9 cellular contexts compared by ENCODE assay signal in the genomic region with DNA sequence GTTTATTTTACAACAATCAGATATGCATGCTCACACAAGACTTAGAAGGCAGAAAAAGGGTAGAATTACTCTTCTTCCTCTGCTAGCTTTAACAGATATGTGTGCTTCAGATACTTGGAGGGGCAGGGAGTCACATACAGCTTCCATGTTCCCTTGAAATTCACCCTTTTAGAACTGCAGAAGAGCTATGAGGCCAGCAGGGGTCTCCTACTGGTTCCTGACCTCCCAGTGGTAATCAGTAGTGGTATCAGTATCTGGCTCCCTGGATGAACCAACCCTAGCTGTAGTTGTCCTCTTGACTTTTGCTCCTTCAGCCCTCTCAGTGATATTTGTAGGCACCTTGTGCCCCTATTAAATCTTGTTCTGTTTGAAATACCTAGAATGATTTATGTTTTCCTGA.
DNase-seq lines count a peak whose midpoint lies in the region; ATAC-seq, FAIRE-seq and TF ChIP-seq lines count a peak whose summit lies in the region.
"Had no signal": no experiment of that assay in that cellular context is flagged by ENCODE, and none has a peak within 500 bp of the region (broad histone marks: within the 10 kb centered on the region; RNA-seq: fewer than 3 reads in every experiment).

No MANE protein-coding gene starts in this region.

- H3K36me3 ChIP-seq in left ventricle myocardium inferior, result no peaks in the 10 kb centered on the region
- H3K36me3 ChIP-seq in heart left ventricle, result no peaks in the 10 kb centered on the region

- no peak overlapping the region for H3K4me3 ChIP-seq in left ventricle myocardium inferior
- H3K4me3 ChIP-seq in heart left ventricle, result no peak overlapping the region

- TF ChIP-seq POLR2A in heart left ventricle (IDR thresholded peaks at IDR 0.05), result no peak
- no peak for TF ChIP-seq POLR2A in GM12891 (IDR thresholded peaks at IDR 0.05; ENCODE audit: low read depth, low read length)

- H3K4me1 Mint-ChIP-seq in effector memory CD8-positive, alpha-beta T cell (ENCODE audit: low read depth in 2 of 2), result no peaks in the 10 kb centered on the region
- H3K4me1 Mint-ChIP-seq in T-helper 2 cell treated with Interferon-gamma antibody and Interleukin-4, amounts not matched to agents 5 μg/mL and 100 μg/mL, for 36 hours (ENCODE audit: low read depth), result no peaks in the 10 kb centered on the region

- H3K27me3 Mint-ChIP-seq in effector memory CD8-positive, alpha-beta T cell, result peaks cover 48 to 58% of the 10 kb centered on the region in 2 donors
- no peaks in the 10 kb centered on the region for H3K27me3 Mint-ChIP-seq in T-helper 2 cell treated with Interferon-gamma antibody and Interleukin-4, amounts not matched to agents 5 μg/mL and 100 μg/mL, for 36 hours (ENCODE audit: low read depth)

- H3K4me1 ChIP-seq in left ventricle myocardium inferior (no peaks in the 10 kb centered on the region), heart left ventricle (no peaks in the 10 kb centered on the region)

- DNase-seq in left ventricle myocardium inferior (no peak), heart left ventricle (no peak), NAMALWA (ENCODE audit: low spot score) (peak; percentile 51), urothelium cell line (ENCODE audit: low spot score) (peak; percentile 12), GM12891 (ENCODE audit: insufficient read length, low spot score) (no peak), NCI-H345 (lab: John Stamatoyannopoulos, UW) (no peak)
- DNase-seq in effector memory CD8-positive, alpha-beta T cell, result no peak
- no peak for DNase-seq in T-helper 2 cell treated with Interferon-gamma antibody and Interleukin-4, amounts not matched to agents 5 μg/mL and 100 μg/mL, for 36 hours (ENCODE audit: low spot score)
- DNase-seq: NCI-H2029 had no signal

- no peak overlapping the region for H3K4me3 Mint-ChIP-seq in effector memory CD8-positive, alpha-beta T cell
- H3K4me3 Mint-ChIP-seq in T-helper 2 cell treated with Interferon-gamma antibody and Interleukin-4, amounts not matched to agents 5 μg/mL and 100 μg/mL, for 36 hours, result no peak overlapping the region

- H3K27ac Mint-ChIP-seq in effector memory CD8-positive, alpha-beta T cell, result no peak overlapping the region
- no peak overlapping the region for H3K27ac Mint-ChIP-seq in T-helper 2 cell treated with Interferon-gamma antibody and Interleukin-4, amounts not matched to agents 5 μg/mL and 100 μg/mL, for 36 hours

- H3K27ac ChIP-seq in left ventricle myocardium inferior (replicated peaks), result no peak overlapping the region
- no peak overlapping the region for H3K27ac ChIP-seq in heart left ventricle

- no peak for ATAC-seq in heart left ventricle
- ATAC-seq in effector memory CD8-positive, alpha-beta T cell (replicated peaks), result peak; percentile 24

- H3K27me3 ChIP-seq in left ventricle myocardium inferior (ENCODE audit: low read depth), result peaks cover 16% of the 10 kb centered on the region
- no peaks in the 10 kb centered on the region for H3K27me3 ChIP-seq in heart left ventricle

- H3K36me3 Mint-ChIP-seq in effector memory CD8-positive, alpha-beta T cell (ENCODE audit: insufficient read depth), result no peaks in the 10 kb centered on the region
- H3K36me3 Mint-ChIP-seq in T-helper 2 cell treated with Interferon-gamma antibody and Interleukin-4, amounts not matched to agents 5 μg/mL and 100 μg/mL, for 36 hours (ENCODE audit: low read depth), result no peaks in the 10 kb centered on the region

- intact Hi-C loops in left ventricle myocardium inferior (cut with micrococcal nuclease), result no loop called here
- intact Hi-C loops in heart left ventricle (cut with DNase I), result no loop called here

- peak; percentile 12 for TF ChIP-seq CTCF in left ventricle myocardium inferior (IDR thresholded peaks at IDR 0.05; ENCODE audit: borderline replicate concordance)
- TF ChIP-seq CTCF in heart left ventricle (IDR thresholded peaks at IDR 0.05), result peak in 2 of 12 donors; percentile 7

- no peak for FAIRE-seq in urothelium cell line (lab: Jason Lieb, UNC)
- FAIRE-seq in GM12891 (lab: Jason Lieb, UNC), result no peak

- H3K9me3 ChIP-seq in left ventricle myocardium inferior (replicated peaks), result peaks cover 17% of the 10 kb centered on the region
- peaks cover 0 to 15% (median 0%) of the 10 kb centered on the region in 12 donors for H3K9me3 ChIP-seq in heart left ventricle

- peaks cover 0 to 8% of the 10 kb centered on the region in 2 donors for H3K9me3 Mint-ChIP-seq in effector memory CD8-positive, alpha-beta T cell
- no peaks in the 10 kb centered on the region for H3K9me3 Mint-ChIP-seq in T-helper 2 cell treated with Interferon-gamma antibody and Interleukin-4, amounts not matched to agents 5 μg/mL and 100 μg/mL, for 36 hours

TF ChIP-seq in GM12891, 5 proteins besides CTCF, POLR2A, EP300 and RAD21:
- no peak for TF ChIP-seq SPI1 (IDR thresholded peaks at IDR 0.05; ENCODE audit: low read depth, low read length)

Comparison
In these comparisons a context has a peak if more than half of its experiments do, and no peak if none do; other contexts are left out.
1. DNase-seq: peak in NAMALWA (single experiment) and urothelium cell line (single experiment); none in left ventricle myocardium inferior (single experiment), heart left ventricle (0 of 5), effector memory CD8-positive, alpha-beta T cell (0 of 3), GM12891 (single experiment), NCI-H345 (single experiment) and T-helper 2 cell treated with Interferon-gamma antibody and Interleukin-4, amounts not matched to agents 5 μg/mL and 100 μg/mL, for 36 hours (single experiment).